In genomic region chrX:115884121-115884520, GRCh38 we compare ENCODE assay signal across 2 cellular contexts.
DNase-seq lines count a peak whose midpoint lies in the region; ATAC-seq, FAIRE-seq and TF ChIP-seq lines count a peak whose summit lies in the region.
"Not testable (repeated sequence)": the region's sequence is repeated elsewhere in the genome, so short reads cannot be mapped to it uniquely, and the experiment has no call there.

No MANE protein-coding gene starts in this region.

- TF ChIP-seq RAD21 in A549 (conservative IDR thresholded peaks at IDR 0.05 in 1 of 2, IDR thresholded peaks at IDR 0.05 in 1 of 2), result not testable (repeated sequence)

- DNase-seq in A549 (ENCODE audit: low read depth in 1 of 2, low spot score in 1 of 2), result not testable (repeated sequence)

- H3K36me3 ChIP-seq in HEK293 (ENCODE audit: control insufficient read depth in 2 of 2, insufficient read depth in 1 of 2, low read length in 2 of 2), result not testable (repeated sequence)

- not testable (repeated sequence) for TF ChIP-seq CTCF in A549 (IDR thresholded peaks at IDR 0.05); HEK293 (tag by site-specific recombination; IDR thresholded peaks at IDR 0.05)

- CTCF ChIA-PET in A549 (lab: Yijun Ruan, JAX); HEK293 (lab: Yijun Ruan, JAX): not testable (repeated sequence)

- not testable (repeated sequence) for H3K4me3 ChIP-seq in A549; HEK293 (ENCODE audit: low read depth, low read length)

- H3K27ac ChIP-seq in A549; HEK293 (ENCODE audit: extremely low read depth, low read depth, low read length): not testable (repeated sequence)

- not testable (repeated sequence) for TF ChIP-seq POLR2A in A549 (IDR thresholded peaks at IDR 0.05; ENCODE audit: low read length)

- ATAC-seq in A549, result not testable (repeated sequence)

- POLR2A ChIA-PET in A549 (lab: Yijun Ruan, JAX); HEK293 (lab: Yijun Ruan, JAX): not testable (repeated sequence)

- FAIRE-seq in A549 (lab: Jason Lieb, UNC), result not testable (repeated sequence)

- not testable (repeated sequence) for TF ChIP-seq EP300 in A549 (IDR thresholded peaks at IDR 0.05)

- not testable (repeated sequence) for H3K4me2 ChIP-seq in A549

- H3K4me1 ChIP-seq in A549; HEK293 (ENCODE audit: control insufficient read depth, insufficient read depth, low read length): not testable (repeated sequence)

- H3K9me3 ChIP-seq in A549; HEK293 (ENCODE audit: control insufficient read depth, insufficient read depth, low read depth, low read length): not testable (repeated sequence)

- 96% methylated on average over 3 of the region's 13 CpGs for WGBS in A549 (ENCODE audit: missing lambda C conversion rate)

TF ChIP-seq in A549, 52 proteins besides CTCF, POLR2A, EP300 and RAD21:
- peak; percentile 30 for TF ChIP-seq ZC3H11A (IDR thresholded peaks at IDR 0.05)

TF ChIP-seq in HEK293, 187 proteins besides CTCF, POLR2A, EP300 and RAD21 (continues in another document):
- TF ChIP-seq ZNF202 (tag by site-specific recombination; IDR thresholded peaks at IDR 0.05; ENCODE audit: borderline replicate concordance) (peak; percentile 99), ZNF354C (tag by site-specific recombination; IDR thresholded peaks at IDR 0.05; ENCODE audit: borderline replicate concordance, low read depth) (peak; percentile 98), ZNF121 (tag by site-specific recombination; IDR thresholded peaks at IDR 0.05) (peak; percentile 79; the same call in 1 of the 2 replicates), ZNF341 (tag by site-specific recombination; IDR thresholded peaks at IDR 0.05; ENCODE audit: low read depth) (peak; percentile 70), ZNF18 (tag by site-specific recombination; IDR thresholded peaks at IDR 0.05) (peak; percentile 75), ZNF639 (tag by site-specific recombination; IDR thresholded peaks at IDR 0.05) (peak; percentile 71; the same call in 1 of the 2 replicates), ZBTB8A (tag by site-specific recombination; IDR thresholded peaks at IDR 0.05) (peak; percentile 88), GLI2 (tag by site-specific recombination; IDR thresholded peaks at IDR 0.05; ENCODE audit: borderline replicate concordance, low read depth) (peak; percentile 37; the same call in 1 of the 2 replicates), ZNF629 (tag by site-specific recombination; IDR thresholded peaks at IDR 0.05) (peak; percentile 67), ZNF19 (tag by site-specific recombination; IDR thresholded peaks at IDR 0.05; ENCODE audit: low read depth) (peak; percentile 89), OVOL3 (tag by site-specific recombination; IDR thresholded peaks at IDR 0.05) (peak; percentile 81), ZNF529 (tag by site-specific recombination; IDR thresholded peaks at IDR 0.05; ENCODE audit: insufficient replicate concordance) (peak; percentile 86), ZNF654 (tag by site-specific recombination; IDR thresholded peaks at IDR 0.05; ENCODE audit: low read depth) (peak; percentile 80), ZNF146 (tag by site-specific recombination; IDR thresholded peaks at IDR 0.05) (0 out of 2 replicates have a peak, but pooled peaks have one; percentile 16), MZF1 (tag by site-specific recombination; IDR thresholded peaks at IDR 0.05; ENCODE audit: borderline replicate concordance) (peak; percentile 66; the same call in 1 of the 2 replicates), ZNF558 (tag by site-specific recombination; IDR thresholded peaks at IDR 0.05) (peak; percentile 69; the same call in 1 of the 2 replicates), ZSCAN4 (tag by site-specific recombination; IDR thresholded peaks at IDR 0.05) (0 out of 2 replicates have a peak, but pooled peaks have one; percentile 22), MYNN (tag by site-specific recombination; IDR thresholded peaks at IDR 0.05; ENCODE audit: borderline replicate concordance) (0 out of 2 replicates have a peak, but pooled peaks have one; percentile 42), ZEB2 (tag by site-specific recombination; IDR thresholded peaks at IDR 0.05) (peak; percentile 43; the same call in 1 of the 2 replicates), HIC1 (tag by site-specific recombination; IDR thresholded peaks at IDR 0.05) (peak; percentile 55; the same call in 1 of the 2 replicates), ZNF555 (tag by site-specific recombination; conservative IDR thresholded peaks at IDR 0.05) (peak; percentile 99), SP3 (tag by site-specific recombination; IDR thresholded peaks at IDR 0.05) (peak; percentile 19; the same call in 1 of the 2 replicates), REST (tag by site-specific recombination; IDR thresholded peaks at IDR 0.05) (peak; percentile 68)
